18 cellular contexts compared by ENCODE assay signal in genomic region chr20:56181593-56181992, GRCh38.
A peak's percentile ranks its signal among the peaks of the same experiment; 100 is the strongest.
DNase-seq lines count a peak whose midpoint lies in the region; ATAC-seq and TF ChIP-seq lines count a peak whose summit lies in the region.
"Had no signal": no experiment of that assay in that cellular context is flagged by ENCODE, and none has a peak within 500 bp of the region (broad histone marks: within the 10 kb centered on the region; RNA-seq: fewer than 3 reads in every experiment).

No MANE protein-coding gene starts in this region.

- H3K27me3 Mint-ChIP-seq in activated CD4-positive, alpha-beta T cell treated with anti-CD3 and anti-CD28 coated beads for 36 hours = no peaks in the 10 kb centered on the region
- H3K27me3 Mint-ChIP-seq in activated CD8-positive, alpha-beta memory T cell treated with anti-CD3 and anti-CD28 coated beads, Interleukin-2, amount 10 ng/mL, durations not matched to agents 7 days and 5 days = no peaks in the 10 kb centered on the region

- POLR2A ChIA-PET in activated CD4-positive, alpha-beta T cell treated with anti-CD3 and anti-CD28 coated beads for 36 hours (lab: Charles Lee) = no interaction called here

- no peaks in the 10 kb centered on the region for H3K9me3 Mint-ChIP-seq in activated CD4-positive, alpha-beta T cell treated with anti-CD3 and anti-CD28 coated beads for 36 hours (ENCODE audit: low read depth)
- no peaks in the 10 kb centered on the region for H3K9me3 Mint-ChIP-seq in activated CD8-positive, alpha-beta memory T cell treated with anti-CD3 and anti-CD28 coated beads, Interleukin-2, amount 10 ng/mL, durations not matched to agents 7 days and 5 days (ENCODE audit: low read depth)
- H3K9me3 Mint-ChIP-seq: stimulated activated effector memory CD8-positive, alpha-beta T cell treated with anti-CD3 and anti-CD28 coated beads, Interleukin-12 subunit alpha, Interleukin-12 subunit beta, amount 100 ng/mL, for 72 hours had no signal

- H3K27ac ChIP-seq in VCaP = no peak overlapping the region
- no peak overlapping the region for H3K27ac ChIP-seq in tibial artery
- H3K27ac ChIP-seq: epithelial cell of prostate, SJCRH30 had no signal

- no peaks in the 10 kb centered on the region for H3K36me3 Mint-ChIP-seq in activated CD4-positive, alpha-beta T cell treated with anti-CD3 and anti-CD28 coated beads for 36 hours (ENCODE audit: low read depth)
- no peaks in the 10 kb centered on the region for H3K36me3 Mint-ChIP-seq in activated CD8-positive, alpha-beta memory T cell treated with anti-CD3 and anti-CD28 coated beads, Interleukin-2, amount 10 ng/mL, durations not matched to agents 7 days and 5 days
- H3K36me3 Mint-ChIP-seq: CD8-positive, alpha-beta memory T cell; stimulated activated effector memory CD8-positive, alpha-beta T cell treated with anti-CD3 and anti-CD28 coated beads, Interleukin-12 subunit alpha, Interleukin-12 subunit beta, amount 100 ng/mL, for 72 hours had no signal

- H3K4me3 ChIP-seq in tibial artery = no peak overlapping the region
- H3K4me3 ChIP-seq: SJCRH30 had no signal

- intact Hi-C loops in activated CD4-positive, alpha-beta T cell treated with anti-CD3 and anti-CD28 coated beads for 36 hours (cut with DNase I, micrococcal nuclease) = no loop called here
- intact Hi-C loops in tibial artery (cut with DNase I; ENCODE audit: low total_unique reads) = no loop called here

- H3K9me3 ChIP-seq in tibial artery = no peaks in the 10 kb centered on the region
- H3K9me3 ChIP-seq: SJCRH30 had no signal

- peaks cover 0 to 3% of the 10 kb centered on the region in 2 donors for H3K27me3 ChIP-seq in tibial artery

- H3K4me1 Mint-ChIP-seq in activated CD4-positive, alpha-beta T cell treated with anti-CD3 and anti-CD28 coated beads for 36 hours = no peaks in the 10 kb centered on the region
- no peaks in the 10 kb centered on the region for H3K4me1 Mint-ChIP-seq in activated CD8-positive, alpha-beta memory T cell treated with anti-CD3 and anti-CD28 coated beads, Interleukin-2, amount 10 ng/mL, durations not matched to agents 7 days and 5 days
- H3K4me1 Mint-ChIP-seq: CD8-positive, alpha-beta memory T cell; stimulated activated effector memory CD8-positive, alpha-beta T cell treated with anti-CD3 and anti-CD28 coated beads, Interleukin-12 subunit alpha, Interleukin-12 subunit beta, amount 100 ng/mL, for 72 hours had no signal

- no peaks in the 10 kb centered on the region for H3K36me3 ChIP-seq in tibial artery
- H3K36me3 ChIP-seq: SJCRH30 had no signal

- peak; percentile 7 for DNase-seq in activated CD4-positive, alpha-beta T cell treated with anti-CD3 and anti-CD28 coated beads for 36 hours
- no peak for DNase-seq in activated CD4-positive, alpha-beta T cell treated with anti-CD3 and anti-CD28 coated beads for 1 hour
- DNase-seq in kidney tubule cell (ENCODE audit: low spot score) (peak; percentile 27), tibial artery (no peak), dedifferentiated amniotic fluid mesenchymal stem cell (ENCODE audit: extremely low spot score) (no peak)
- no peak for DNase-seq in activated CD8-positive, alpha-beta memory T cell treated with anti-CD3 and anti-CD28 coated beads, Interleukin-2, amount 10 ng/mL, durations not matched to agents 7 days and 5 days
- DNase-seq: ACHN; activated CD8-positive, alpha-beta memory T cell treated with anti-CD3 and anti-CD28 coated beads for 24 hours; CD8-positive, alpha-beta memory T cell; NCI-H2081; NCI-H774; SJCRH30; small intestine had no signal

- CTCF ChIA-PET in activated CD4-positive, alpha-beta T cell treated with anti-CD3 and anti-CD28 coated beads for 36 hours (lab: Charles Lee) = no interaction called here
- CTCF ChIA-PET in activated CD8-positive, alpha-beta memory T cell treated with anti-CD3 and anti-CD28 coated beads, Interleukin-2, amount 10 ng/mL, durations not matched to agents 7 days and 5 days (lab: Charles Lee) = no interaction called here

- TF ChIP-seq CTCF in VCaP (conservative IDR thresholded peaks at IDR 0.05) (peak; percentile 93), tibial artery (IDR thresholded peaks at IDR 0.05) (peak; percentile 12 to 13)

- H3K27ac Mint-ChIP-seq in activated CD4-positive, alpha-beta T cell treated with anti-CD3 and anti-CD28 coated beads for 36 hours = no peak overlapping the region
- no peak overlapping the region for H3K27ac Mint-ChIP-seq in activated CD8-positive, alpha-beta memory T cell treated with anti-CD3 and anti-CD28 coated beads, Interleukin-2, amount 10 ng/mL, durations not matched to agents 7 days and 5 days
- H3K27ac Mint-ChIP-seq: CD8-positive, alpha-beta memory T cell; stimulated activated effector memory CD8-positive, alpha-beta T cell treated with anti-CD3 and anti-CD28 coated beads, Interleukin-12 subunit alpha, Interleukin-12 subunit beta, amount 100 ng/mL, for 72 hours had no signal

- H3K4me1 ChIP-seq in tibial artery = no peaks in the 10 kb centered on the region
- H3K4me1 ChIP-seq: SJCRH30 had no signal

- no peak overlapping the region for H3K4me3 Mint-ChIP-seq in activated CD4-positive, alpha-beta T cell treated with anti-CD3 and anti-CD28 coated beads for 36 hours
- no peak overlapping the region for H3K4me3 Mint-ChIP-seq in activated CD8-positive, alpha-beta memory T cell treated with anti-CD3 and anti-CD28 coated beads, Interleukin-2, amount 10 ng/mL, durations not matched to agents 7 days and 5 days
- H3K4me3 Mint-ChIP-seq: CD8-positive, alpha-beta memory T cell; stimulated activated effector memory CD8-positive, alpha-beta T cell treated with anti-CD3 and anti-CD28 coated beads, Interleukin-12 subunit alpha, Interleukin-12 subunit beta, amount 100 ng/mL, for 72 hours had no signal

- no peak for ATAC-seq in activated CD4-positive, alpha-beta T cell treated with anti-CD3 and anti-CD28 coated beads for 36 hours
- no peak for ATAC-seq in activated CD8-positive, alpha-beta memory T cell treated with anti-CD3 and anti-CD28 coated beads, Interleukin-2, amount 10 ng/mL, durations not matched to agents 7 days and 5 days
- no peak for ATAC-seq in GM19467 (IDR thresholded peaks at IDR 0.05; ENCODE audit: unreplicated experiment)
- ATAC-seq: HCT116; stimulated activated effector memory CD8-positive, alpha-beta T cell treated with anti-CD3 and anti-CD28 coated beads, Interleukin-12 subunit alpha, Interleukin-12 subunit beta, amount 100 ng/mL, for 72 hours had no signal

Comparison
In these comparisons a context has a peak if more than half of its experiments do, and no peak if none do; other contexts are left out.
1. DNase-seq: peak in activated CD4-positive, alpha-beta T cell treated with anti-CD3 and anti-CD28 coated beads for 36 hours (single experiment) and kidney tubule cell (single experiment); none in activated CD4-positive, alpha-beta T cell treated with anti-CD3 and anti-CD28 coated beads for 1 hour (single experiment), tibial artery (0 of 2), dedifferentiated amniotic fluid mesenchymal stem cell (single experiment) and activated CD8-positive, alpha-beta memory T cell treated with anti-CD3 and anti-CD28 coated beads, Interleukin-2, amount 10 ng/mL, durations not matched to agents 7 days and 5 days (single experiment).